Comparison of ENCODE assay signal across 2 cellular contexts in the genomic region with DNA sequence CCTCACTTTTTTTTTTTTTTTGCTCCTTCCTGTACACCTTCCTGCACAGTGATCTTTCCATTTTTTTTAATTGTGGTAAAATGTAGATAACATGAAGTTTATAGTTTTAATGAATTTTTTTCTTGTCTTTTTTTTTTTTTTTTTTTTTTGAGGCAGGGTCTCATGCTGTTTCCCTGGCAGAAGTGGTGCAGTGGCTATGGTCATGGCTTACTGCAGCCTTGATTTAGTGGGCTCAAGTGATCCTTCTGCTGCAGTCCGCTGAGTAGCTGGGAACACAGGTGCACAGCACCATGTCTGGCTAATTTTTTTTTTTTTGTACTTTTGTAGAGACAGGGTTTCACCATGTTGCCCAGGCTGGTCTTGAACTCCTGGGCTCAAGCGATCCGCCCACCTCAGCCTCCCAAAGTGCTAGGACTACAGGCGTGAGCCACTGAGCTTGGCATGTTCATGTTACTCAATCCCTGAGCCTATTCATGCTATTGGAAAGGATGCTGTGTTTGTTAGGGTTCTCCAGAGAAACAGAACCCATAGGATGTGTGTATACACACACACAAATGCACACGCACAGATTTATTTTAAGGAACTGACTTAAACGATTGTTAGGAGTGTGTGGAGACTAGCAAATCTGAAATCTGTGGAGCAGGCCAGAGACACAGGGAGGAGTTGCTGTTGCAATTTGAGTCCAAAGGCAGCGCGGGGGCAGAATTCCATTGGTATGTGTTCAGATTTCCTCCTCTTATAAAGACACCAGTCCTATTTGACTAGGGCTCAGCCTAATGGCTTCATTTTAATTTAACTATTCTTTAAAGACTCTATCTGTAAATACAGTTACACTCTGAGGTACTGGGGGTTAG.
TF ChIP-seq lines count a peak whose summit lies in the region.

No MANE protein-coding gene starts in this region.

TF ChIP-seq in SK-N-SH treated with all-trans-retinoic acid at 6 μM for 48 hours, 23 proteins besides CTCF, POLR2A, EP300 and RAD21 (continued from another document):
- TF ChIP-seq, protein P1, sequence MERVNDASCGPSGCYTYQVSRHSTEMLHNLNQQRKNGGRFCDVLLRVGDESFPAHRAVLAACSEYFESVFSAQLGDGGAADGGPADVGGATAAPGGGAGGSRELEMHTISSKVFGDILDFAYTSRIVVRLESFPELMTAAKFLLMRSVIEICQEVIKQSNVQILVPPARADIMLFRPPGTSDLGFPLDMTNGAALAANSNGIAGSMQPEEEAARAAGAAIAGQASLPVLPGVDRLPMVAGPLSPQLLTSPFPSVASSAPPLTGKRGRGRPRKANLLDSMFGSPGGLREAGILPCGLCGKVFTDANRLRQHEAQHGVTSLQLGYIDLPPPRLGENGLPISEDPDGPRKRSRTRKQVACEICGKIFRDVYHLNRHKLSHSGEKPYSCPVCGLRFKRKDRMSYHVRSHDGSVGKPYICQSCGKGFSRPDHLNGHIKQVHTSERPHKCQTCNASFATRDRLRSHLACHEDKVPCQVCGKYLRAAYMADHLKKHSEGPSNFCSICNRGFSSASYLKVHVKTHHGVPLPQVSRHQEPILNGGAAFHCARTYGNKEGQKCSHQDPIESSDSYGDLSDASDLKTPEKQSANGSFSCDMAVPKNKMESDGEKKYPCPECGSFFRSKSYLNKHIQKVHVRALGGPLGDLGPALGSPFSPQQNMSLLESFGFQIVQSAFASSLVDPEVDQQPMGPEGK (CRISPR knock-in tag; IDR thresholded peaks at IDR 0.05; ENCODE audit: borderline replicate concordance) = no peak
- TF ChIP-seq ZNF8 (CRISPR knock-in tag; IDR thresholded peaks at IDR 0.05) = no peak
- TF ChIP-seq RARB (CRISPR knock-in tag; IDR thresholded peaks at IDR 0.05) = no peak
- TF ChIP-seq TOX (CRISPR knock-in tag; IDR thresholded peaks at IDR 0.05; ENCODE audit: borderline replicate concordance) = no peak

TF ChIP-seq in SK-N-SH, 30 proteins besides CTCF, POLR2A, EP300 and RAD21 (continued from another document):
- TF ChIP-seq POLR2AphosphoS5 (IDR thresholded peaks at IDR 0.05; ENCODE audit: low read depth, low read length) (no peak), FOXM1 (IDR thresholded peaks at IDR 0.05; ENCODE audit: low read depth) (no peak), MEF2A (IDR thresholded peaks at IDR 0.05; ENCODE audit: borderline replicate concordance, low read depth) (no peak)
TF ChIP-seq in SK-N-SH: peak in this region for 0.
